In the genomic region with DNA sequence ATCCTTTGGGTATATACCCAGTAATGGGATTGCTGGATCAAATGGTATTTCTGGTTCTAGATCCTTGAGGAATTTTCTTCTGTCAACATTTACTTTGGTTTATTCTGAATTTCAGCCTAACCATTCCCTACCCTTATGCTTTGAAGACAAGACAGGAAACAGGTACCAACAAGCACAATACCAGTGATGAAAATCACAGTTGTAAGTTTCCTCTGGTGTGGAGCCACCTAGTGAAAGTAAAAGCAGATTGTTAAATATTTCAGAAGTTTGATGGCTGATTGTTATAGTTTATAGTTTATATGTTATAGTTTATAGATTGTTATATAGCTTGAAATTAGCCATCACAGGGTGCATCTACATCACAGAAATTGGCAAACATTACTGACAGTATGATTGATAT, we compare ENCODE assay signal across 1 cellular context.
TF ChIP-seq lines count a peak whose summit lies in the region.

No MANE protein-coding gene starts in this region.

TF ChIP-seq in SK-N-SH, 30 proteins besides CTCF, POLR2A, EP300 and RAD21 (continued from another document):
- TF ChIP-seq EZH2phosphoT487 (IDR thresholded peaks at IDR 0.05; ENCODE audit: borderline replicate concordance, low read depth) (no peak), SIN3A (IDR thresholded peaks at IDR 0.05; ENCODE audit: borderline replicate concordance, low read depth, low read length) (no peak)
